In genomic region chr10:133261726-133262325, GRCh38 we compare ENCODE assay signal across 8 cellular contexts. TPM values are rescaled to one million over a fixed set of nuclear protein-coding genes. Genes with fewer than 3 reads are reported as not detected.
DNase-seq lines count a peak whose midpoint lies in the region; ATAC-seq and TF ChIP-seq lines count a peak whose summit lies in the region.

No MANE protein-coding gene starts in this region.

- WGBS in psoas muscle, 3 donors = 1 to 2% (median 1%) methylated on average over 26 to 79 of the region's 79 CpGs

- TF ChIP-seq POLR2A in vagina (IDR thresholded peaks at IDR 0.05) = peak in 1 of 2 donors; percentile 28

- no peak for TF ChIP-seq CTCF in GM06990 (IDR thresholded peaks at IDR 0.05; ENCODE audit: insufficient read depth, low read length, poor library complexity, severe bottlenecking)
- no peak for TF ChIP-seq CTCF in psoas muscle (IDR thresholded peaks at IDR 0.05)
- TF ChIP-seq CTCF in vagina (IDR thresholded peaks at IDR 0.05) = no peak

- H3K9me3 ChIP-seq in psoas muscle (no peaks in the 10 kb centered on the region), vagina (no peaks in the 10 kb centered on the region)

- no peaks in the 10 kb centered on the region for H3K27me3 ChIP-seq in GM06990 (replicated peaks; ENCODE audit: control insufficient read depth, insufficient read depth, low read length)
- no peaks in the 10 kb centered on the region for H3K27me3 ChIP-seq in psoas muscle (ENCODE audit: insufficient read depth in 3 of 3, low read length in 2 of 3)
- no peaks in the 10 kb centered on the region for H3K27me3 ChIP-seq in vagina

- H3K4me1 ChIP-seq in psoas muscle (peaks cover 15% of the 10 kb centered on the region), vagina (peaks cover 53% of the 10 kb centered on the region)

- H3K4me3 ChIP-seq in GM06990 (replicated peaks; ENCODE audit: low read depth, low read length) = peak overlapping the region; percentile 60
- H3K4me3 ChIP-seq in psoas muscle = peak overlapping the region; percentile 90
- peak overlapping the region; percentile 71 to 93 for H3K4me3 ChIP-seq in vagina

- DNase-seq in GM06990 (ENCODE audit: extremely low read depth, insufficient read length) (peak; percentile 77), LHCN-M2 (ENCODE audit: low read depth) (peak; percentile 42), T-helper 2 cell (peak; percentile 71 to 82 (median 80)), amniotic epithelial cell (ENCODE audit: low read depth) (peak; percentile 49), left ventricle myocardium superior (peak; percentile 95), psoas muscle (peak; percentile 91 to 95), vagina (ENCODE audit: extremely low spot score in 2 of 2) (no peak)

- intact Hi-C loops in left ventricle myocardium superior (cut with micrococcal nuclease) = no loop called here
- intact Hi-C loops in psoas muscle (cut with DNase I) = loop anchor here in 1 of 2 donors (2.0 kb wide), 1 partner anchor 47 kb away; the partner anchor contains the start of genes TUBGCP2 and ZNF511
- intact Hi-C loops in vagina (cut with DNase I) = no loop called here

- H3K27ac ChIP-seq in psoas muscle (peak overlapping the region; percentile 92), vagina (peak overlapping the region; percentile 91)

- ATAC-seq in GM21825 (IDR thresholded peaks at IDR 0.05; ENCODE audit: unreplicated experiment) = peak; percentile 43
- peak; percentile 87 for ATAC-seq in left ventricle myocardium superior
- ATAC-seq in psoas muscle = peak; percentile 88 to 90 (median 88)

- H3K36me3 ChIP-seq in GM06990 (ENCODE audit: control insufficient read depth, insufficient read depth, low read length) (peaks cover 3% of the 10 kb centered on the region), psoas muscle (ENCODE audit: insufficient read depth in 1 of 2, low read depth in 1 of 2) (no peaks in the 10 kb centered on the region), vagina (no peaks in the 10 kb centered on the region)

RNA-seq across cellular contexts. Expression of gene ADAM8, which starts 14.8 kb away (rescaled TPM):
- total RNA-seq in LHCN-M2 (2014; rRNA removed) (0.57 and 0.77 TPM in 2 replicates), left ventricle myocardium superior (2.4 TPM), psoas muscle (1 to 10 TPM; 2.2 to 2.8 (median 2.5) TPM), vagina (11.0 TPM)
- polyA plus RNA-seq in LHCN-M2 (2012) = 0.05 TPM
- polyA plus RNA-seq in psoas muscle = under 1 TPM; 0.21 to 0.94 (median 0.29) TPM

RNA-seq across cellular contexts. Expression of gene VENTX, which starts 24.2 kb away (rescaled TPM):
- total RNA-seq in LHCN-M2 (2014; rRNA removed) (not detected in 2 replicates), left ventricle myocardium superior (0.99 TPM), psoas muscle (under 1 TPM; 0.21 to 0.32 (median 0.27) TPM), vagina (0.98 TPM)
- not detected for polyA plus RNA-seq in LHCN-M2 (2012)
- under 1 TPM; 0.03 to 0.34 (median 0.13) TPM for polyA plus RNA-seq in psoas muscle

RNA-seq across cellular contexts. Expression of gene UTF1, which starts 31.8 kb away (rescaled TPM):
- total RNA-seq in LHCN-M2 (2014; rRNA removed) (not detected in 2 replicates), left ventricle myocardium superior (not detected), psoas muscle (not detected), vagina (not detected)
- not detected for polyA plus RNA-seq in LHCN-M2 (2012)
- polyA plus RNA-seq in psoas muscle = not detected

RNA-seq across cellular contexts. Expression of gene TUBGCP2, which starts 46.8 kb away (rescaled TPM):
- total RNA-seq in LHCN-M2 (2014; rRNA removed) = 73.9 and 74.8 TPM in 2 replicates
- polyA plus RNA-seq in LHCN-M2 (2012) = 59.1 TPM
- total RNA-seq in left ventricle myocardium superior = 42.6 TPM
- total RNA-seq in psoas muscle = 10 to 100 TPM; 31.0 to 53.2 (median 41.1) TPM
- 10 to 100 TPM; 20.3 to 33.8 (median 25.1) TPM for polyA plus RNA-seq in psoas muscle
- total RNA-seq in vagina = 41.7 TPM

RNA-seq across cellular contexts. Expression of gene ZNF511, which starts 46.9 kb away (rescaled TPM):
- total RNA-seq in LHCN-M2 (2014; rRNA removed) (26.9 and 33.8 TPM in 2 replicates), left ventricle myocardium superior (45.1 TPM), psoas muscle (10 to 100 TPM; 47.6 to 64.2 (median 54.0) TPM), vagina (36.3 TPM)
- 38.2 TPM for polyA plus RNA-seq in LHCN-M2 (2012)
- polyA plus RNA-seq in psoas muscle = 10 to 100 TPM; 43.2 to 51.3 (median 44.7) TPM

Comparison
In these comparisons a context has a peak if more than half of its experiments do, and no peak if none do; other contexts are left out.
1. DNase-seq: peak in GM06990 (single experiment), LHCN-M2 (single experiment), T-helper 2 cell (5 of 5), amniotic epithelial cell (single experiment), left ventricle myocardium superior (single experiment) and psoas muscle (2 of 2); none in vagina (0 of 2).
2. Peak in every context shown above with its lines, with median percentiles within 50 percentile points of each other: H3K4me3 ChIP-seq and ATAC-seq.